Comparison of ENCODE assay signal across 1 cellular context in genomic region chr2:100142393-100142792, GRCh38.
TF ChIP-seq lines count a peak whose summit lies in the region.

AFF3 (minus strand) TSS chr2:100142590; CDS start chr2:100104454, 38,136 bp downstream.

TF ChIP-seq in GM12878, 131 proteins besides CTCF, POLR2A, EP300 and RAD21 (continued from another document and continues in another):
- TF ChIP-seq SUPT20H (IDR thresholded peaks at IDR 0.05; ENCODE audit: borderline replicate concordance, control insufficient read depth, low read depth, low read length) (no peak), NRF1 (conservative IDR thresholded peaks at IDR 0.05; ENCODE audit: low read depth, low read length) (no peak), SIN3A (IDR thresholded peaks at IDR 0.05; ENCODE audit: low read depth, low read length) (no peak), IKZF1 (conservative IDR thresholded peaks at IDR 0.05) (peak; percentile 66), SMAD1 (IDR thresholded peaks at IDR 0.05; ENCODE audit: low read depth, partially characterized antibody) (no peak), ELK1 (IDR thresholded peaks at IDR 0.05; ENCODE audit: low read depth, low read length) (0 out of 2 replicates have a peak, but pooled peaks have one; percentile 45), KAT2A (conservative IDR thresholded peaks at IDR 0.05; ENCODE audit: control insufficient read depth, low read depth, low read length) (no peak), NR2C1 (IDR thresholded peaks at IDR 0.05) (no peak), BCL3 (IDR thresholded peaks at IDR 0.05; ENCODE audit: borderline replicate concordance, insufficient read depth, low read depth, low read length, poor library complexity, severe bottlenecking) (peak; percentile 89), MEF2A (IDR thresholded peaks at IDR 0.05; ENCODE audit: insufficient read depth, low read depth, low read length) (peak; percentile 90), KDM1A (IDR thresholded peaks at IDR 0.05; ENCODE audit: borderline replicate concordance) (no peak), JUND (IDR thresholded peaks at IDR 0.05; ENCODE audit: low read depth, low read length) (no peak), ZNF687 (IDR thresholded peaks at IDR 0.05) (no peak), EGR1 (IDR thresholded peaks at IDR 0.05; ENCODE audit: borderline replicate concordance in 1 of 2, low read depth in 2 of 2, low read length in 2 of 2) (peak in 1 of 2 experiments; percentile 85; a peak in 2 of 3 replicates), YBX1 (IDR thresholded peaks at IDR 0.05) (no peak), RELA (IDR thresholded peaks at IDR 0.05; ENCODE audit: borderline replicate concordance, partially characterized antibody) (no peak), SREBF1 (IDR thresholded peaks at IDR 0.05; ENCODE audit: low read length) (peak; percentile 28; the same call in 1 of the 2 replicates), CEBPB (IDR thresholded peaks at IDR 0.05; ENCODE audit: borderline replicate concordance in 1 of 2, low read depth in 2 of 2, low read length in 2 of 2) (peak in 1 of 2 experiments; percentile 74; a peak in 1 of 4 replicates), WRNIP1 (IDR thresholded peaks at IDR 0.05; ENCODE audit: borderline replicate concordance, low read depth, low read length) (no peak), FOXK2 (IDR thresholded peaks at IDR 0.05) (no peak), MTA3 (IDR thresholded peaks at IDR 0.05; ENCODE audit: borderline replicate concordance, low read length) (peak; percentile 98; the same call in 1 of the 2 replicates), POU2F2 (IDR thresholded peaks at IDR 0.05; ENCODE audit: borderline replicate concordance, low read depth, low read length) (peak; percentile 85; the same call in 1 of the 3 replicates), CBFB (IDR thresholded peaks at IDR 0.05; ENCODE audit: low read depth) (peak; percentile 93), CHD2 (IDR thresholded peaks at IDR 0.05; ENCODE audit: borderline replicate concordance, low read depth, low read length) (no peak; the same call in 1 of the 2 replicates), SUZ12 (IDR thresholded peaks at IDR 0.05; ENCODE audit: unreplicated experiment) (no peak), PML (IDR thresholded peaks at IDR 0.05; ENCODE audit: low read length) (peak; percentile 91), ZNF274 (IDR thresholded peaks at IDR 0.05; ENCODE audit: insufficient read depth, insufficient read length) (no peak), POLR2AphosphoS2 (IDR thresholded peaks at IDR 0.05; ENCODE audit: low read depth, low read length) (no peak), IRF5 (IDR thresholded peaks at IDR 0.05; ENCODE audit: borderline replicate concordance) (no peak), NR2C2 (IDR thresholded peaks at IDR 0.05; ENCODE audit: borderline replicate concordance, control insufficient read depth, insufficient read length, low read depth) (no peak), IRF4 (IDR thresholded peaks at IDR 0.05; ENCODE audit: low read depth, low read length) (peak; percentile 99), TCF3 (IDR thresholded peaks at IDR 0.05; ENCODE audit: borderline replicate concordance, insufficient read depth, low read depth, low read length) (peak; percentile 100), SREBF2 (IDR thresholded peaks at IDR 0.05; ENCODE audit: low read length) (no peak), NBN (IDR thresholded peaks at IDR 0.05) (0 out of 2 replicates have a peak, but pooled peaks have one; percentile 29), RAD51 (IDR thresholded peaks at IDR 0.05) (no peak), STAT3 (IDR thresholded peaks at IDR 0.05; ENCODE audit: low read depth, low read length) (no peak)
- TF ChIP-seq, protein P1, sequence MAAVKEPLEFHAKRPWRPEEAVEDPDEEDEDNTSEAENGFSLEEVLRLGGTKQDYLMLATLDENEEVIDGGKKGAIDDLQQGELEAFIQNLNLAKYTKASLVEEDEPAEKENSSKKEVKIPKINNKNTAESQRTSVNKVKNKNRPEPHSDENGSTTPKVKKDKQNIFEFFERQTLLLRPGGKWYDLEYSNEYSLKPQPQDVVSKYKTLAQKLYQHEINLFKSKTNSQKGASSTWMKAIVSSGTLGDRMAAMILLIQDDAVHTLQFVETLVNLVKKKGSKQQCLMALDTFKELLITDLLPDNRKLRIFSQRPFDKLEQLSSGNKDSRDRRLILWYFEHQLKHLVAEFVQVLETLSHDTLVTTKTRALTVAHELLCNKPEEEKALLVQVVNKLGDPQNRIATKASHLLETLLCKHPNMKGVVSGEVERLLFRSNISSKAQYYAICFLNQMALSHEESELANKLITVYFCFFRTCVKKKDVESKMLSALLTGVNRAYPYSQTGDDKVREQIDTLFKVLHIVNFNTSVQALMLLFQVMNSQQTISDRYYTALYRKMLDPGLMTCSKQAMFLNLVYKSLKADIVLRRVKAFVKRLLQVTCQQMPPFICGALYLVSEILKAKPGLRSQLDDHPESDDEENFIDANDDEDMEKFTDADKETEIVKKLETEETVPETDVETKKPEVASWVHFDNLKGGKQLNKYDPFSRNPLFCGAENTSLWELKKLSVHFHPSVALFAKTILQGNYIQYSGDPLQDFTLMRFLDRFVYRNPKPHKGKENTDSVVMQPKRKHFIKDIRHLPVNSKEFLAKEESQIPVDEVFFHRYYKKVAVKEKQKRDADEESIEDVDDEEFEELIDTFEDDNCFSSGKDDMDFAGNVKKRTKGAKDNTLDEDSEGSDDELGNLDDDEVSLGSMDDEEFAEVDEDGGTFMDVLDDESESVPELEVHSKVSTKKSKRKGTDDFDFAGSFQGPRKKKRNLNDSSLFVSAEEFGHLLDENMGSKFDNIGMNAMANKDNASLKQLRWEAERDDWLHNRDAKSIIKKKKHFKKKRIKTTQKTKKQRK (IDR thresholded peaks at IDR 0.05; ENCODE audit: low read depth, low read length) = no peak
- TF ChIP-seq, protein P2, sequence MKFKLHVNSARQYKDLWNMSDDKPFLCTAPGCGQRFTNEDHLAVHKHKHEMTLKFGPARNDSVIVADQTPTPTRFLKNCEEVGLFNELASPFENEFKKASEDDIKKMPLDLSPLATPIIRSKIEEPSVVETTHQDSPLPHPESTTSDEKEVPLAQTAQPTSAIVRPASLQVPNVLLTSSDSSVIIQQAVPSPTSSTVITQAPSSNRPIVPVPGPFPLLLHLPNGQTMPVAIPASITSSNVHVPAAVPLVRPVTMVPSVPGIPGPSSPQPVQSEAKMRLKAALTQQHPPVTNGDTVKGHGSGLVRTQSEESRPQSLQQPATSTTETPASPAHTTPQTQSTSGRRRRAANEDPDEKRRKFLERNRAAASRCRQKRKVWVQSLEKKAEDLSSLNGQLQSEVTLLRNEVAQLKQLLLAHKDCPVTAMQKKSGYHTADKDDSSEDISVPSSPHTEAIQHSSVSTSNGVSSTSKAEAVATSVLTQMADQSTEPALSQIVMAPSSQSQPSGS (IDR thresholded peaks at IDR 0.05; ENCODE audit: low read length) = peak; percentile 96
- TF ChIP-seq, protein P3, sequence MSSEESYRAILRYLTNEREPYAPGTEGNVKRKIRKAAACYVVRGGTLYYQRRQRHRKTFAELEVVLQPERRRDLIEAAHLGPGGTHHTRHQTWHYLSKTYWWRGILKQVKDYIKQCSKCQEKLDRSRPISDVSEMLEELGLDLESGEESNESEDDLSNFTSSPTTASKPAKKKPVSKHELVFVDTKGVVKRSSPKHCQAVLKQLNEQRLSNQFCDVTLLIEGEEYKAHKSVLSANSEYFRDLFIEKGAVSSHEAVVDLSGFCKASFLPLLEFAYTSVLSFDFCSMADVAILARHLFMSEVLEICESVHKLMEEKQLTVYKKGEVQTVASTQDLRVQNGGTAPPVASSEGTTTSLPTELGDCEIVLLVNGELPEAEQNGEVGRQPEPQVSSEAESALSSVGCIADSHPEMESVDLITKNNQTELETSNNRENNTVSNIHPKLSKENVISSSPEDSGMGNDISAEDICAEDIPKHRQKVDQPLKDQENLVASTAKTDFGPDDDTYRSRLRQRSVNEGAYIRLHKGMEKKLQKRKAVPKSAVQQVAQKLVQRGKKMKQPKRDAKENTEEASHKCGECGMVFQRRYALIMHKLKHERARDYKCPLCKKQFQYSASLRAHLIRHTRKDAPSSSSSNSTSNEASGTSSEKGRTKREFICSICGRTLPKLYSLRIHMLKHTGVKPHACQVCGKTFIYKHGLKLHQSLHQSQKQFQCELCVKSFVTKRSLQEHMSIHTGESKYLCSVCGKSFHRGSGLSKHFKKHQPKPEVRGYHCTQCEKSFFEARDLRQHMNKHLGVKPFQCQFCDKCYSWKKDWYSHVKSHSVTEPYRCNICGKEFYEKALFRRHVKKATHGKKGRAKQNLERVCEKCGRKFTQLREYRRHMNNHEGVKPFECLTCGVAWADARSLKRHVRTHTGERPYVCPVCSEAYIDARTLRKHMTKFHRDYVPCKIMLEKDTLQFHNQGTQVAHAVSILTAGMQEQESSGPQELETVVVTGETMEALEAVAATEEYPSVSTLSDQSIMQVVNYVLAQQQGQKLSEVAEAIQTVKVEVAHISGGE (CRISPR knock-in tag; IDR thresholded peaks at IDR 0.05) = no peak
- TF ChIP-seq, protein P4, sequence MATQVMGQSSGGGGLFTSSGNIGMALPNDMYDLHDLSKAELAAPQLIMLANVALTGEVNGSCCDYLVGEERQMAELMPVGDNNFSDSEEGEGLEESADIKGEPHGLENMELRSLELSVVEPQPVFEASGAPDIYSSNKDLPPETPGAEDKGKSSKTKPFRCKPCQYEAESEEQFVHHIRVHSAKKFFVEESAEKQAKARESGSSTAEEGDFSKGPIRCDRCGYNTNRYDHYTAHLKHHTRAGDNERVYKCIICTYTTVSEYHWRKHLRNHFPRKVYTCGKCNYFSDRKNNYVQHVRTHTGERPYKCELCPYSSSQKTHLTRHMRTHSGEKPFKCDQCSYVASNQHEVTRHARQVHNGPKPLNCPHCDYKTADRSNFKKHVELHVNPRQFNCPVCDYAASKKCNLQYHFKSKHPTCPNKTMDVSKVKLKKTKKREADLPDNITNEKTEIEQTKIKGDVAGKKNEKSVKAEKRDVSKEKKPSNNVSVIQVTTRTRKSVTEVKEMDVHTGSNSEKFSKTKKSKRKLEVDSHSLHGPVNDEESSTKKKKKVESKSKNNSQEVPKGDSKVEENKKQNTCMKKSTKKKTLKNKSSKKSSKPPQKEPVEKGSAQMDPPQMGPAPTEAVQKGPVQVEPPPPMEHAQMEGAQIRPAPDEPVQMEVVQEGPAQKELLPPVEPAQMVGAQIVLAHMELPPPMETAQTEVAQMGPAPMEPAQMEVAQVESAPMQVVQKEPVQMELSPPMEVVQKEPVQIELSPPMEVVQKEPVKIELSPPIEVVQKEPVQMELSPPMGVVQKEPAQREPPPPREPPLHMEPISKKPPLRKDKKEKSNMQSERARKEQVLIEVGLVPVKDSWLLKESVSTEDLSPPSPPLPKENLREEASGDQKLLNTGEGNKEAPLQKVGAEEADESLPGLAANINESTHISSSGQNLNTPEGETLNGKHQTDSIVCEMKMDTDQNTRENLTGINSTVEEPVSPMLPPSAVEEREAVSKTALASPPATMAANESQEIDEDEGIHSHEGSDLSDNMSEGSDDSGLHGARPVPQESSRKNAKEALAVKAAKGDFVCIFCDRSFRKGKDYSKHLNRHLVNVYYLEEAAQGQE (IDR thresholded peaks at IDR 0.05; ENCODE audit: low read depth, low read length) = peak; percentile 50; the same call in 1 of the 2 replicates
